8 cellular contexts compared by ENCODE assay signal in genomic region chr19:17496337-17496997, GRCh38. TPM values are rescaled to one million over a fixed set of nuclear protein-coding genes. Genes with fewer than 3 reads are reported as not detected.
DNase-seq lines count a peak whose midpoint lies in the region; ATAC-seq and TF ChIP-seq lines count a peak whose summit lies in the region.

No MANE protein-coding gene starts in this region.

- ATAC-seq in HG02759 (IDR thresholded peaks at IDR 0.05; ENCODE audit: unreplicated experiment), result peak; percentile 59

- no peak overlapping the region for H3K27ac ChIP-seq in coronary artery

- DNase-seq in ELR (ENCODE audit: low read depth) (peak; percentile 79), NCI-H526 treated with DMSO at 0.1 percent for 48 hours (lab: John Stamatoyannopoulos, UW) (peak; percentile 11), coronary artery (ENCODE audit: low spot score) (no peak), medulla oblongata (ENCODE audit: extremely low spot score) (peak; percentile 62), ureter (ENCODE audit: low spot score) (no peak)
- peak; percentile 93 for DNase-seq in activated CD4-positive, alpha-beta T cell treated with anti-CD3 and anti-CD28 coated beads for 48 hours
- peak; percentile 57 to 59 for DNase-seq in stimulated activated CD8-positive, alpha-beta memory T cell treated with anti-CD3 and anti-CD28 coated beads, Interleukin-4, amount 100 ng/mL, for 4 hours (ENCODE audit: low read depth in 2 of 2, low spot score in 1 of 2)

- peak; percentile 75 for TF ChIP-seq CTCF in coronary artery (IDR thresholded peaks at IDR 0.05)

- no peak overlapping the region for H3K4me3 ChIP-seq in coronary artery

RNA-seq across cellular contexts. Expression of gene PGLS, which starts 15.0 kb away (rescaled TPM):
- 91.7 TPM for total RNA-seq in ureter

RNA-seq across cellular contexts. Expression of gene SLC27A1, which starts 26.1 kb away (rescaled TPM):
- total RNA-seq in ureter, result 17.1 TPM

RNA-seq across cellular contexts. Expression of gene NXNL1, which starts 35.7 kb away (rescaled TPM):
- total RNA-seq in ureter, result not detected

RNA-seq across cellular contexts. Expression of gene TMEM221, which starts 48.0 kb away (rescaled TPM):
- 0.31 TPM for total RNA-seq in ureter

RNA-seq across cellular contexts. Expression of gene COLGALT1, which starts 59.0 kb away (rescaled TPM):
- 66.3 TPM for total RNA-seq in ureter

Comparison
In these comparisons a context has a peak if more than half of its experiments do, and no peak if none do; other contexts are left out.
1. DNase-seq: peak in ELR (single experiment), NCI-H526 treated with DMSO at 0.1 percent for 48 hours (single experiment), activated CD4-positive, alpha-beta T cell treated with anti-CD3 and anti-CD28 coated beads for 48 hours (single experiment), medulla oblongata (single experiment) and stimulated activated CD8-positive, alpha-beta memory T cell treated with anti-CD3 and anti-CD28 coated beads, Interleukin-4, amount 100 ng/mL, for 4 hours (2 of 2); none in coronary artery (single experiment) and ureter (single experiment).